Comparison of ENCODE assay signal across 1 cellular context in the genomic region with DNA sequence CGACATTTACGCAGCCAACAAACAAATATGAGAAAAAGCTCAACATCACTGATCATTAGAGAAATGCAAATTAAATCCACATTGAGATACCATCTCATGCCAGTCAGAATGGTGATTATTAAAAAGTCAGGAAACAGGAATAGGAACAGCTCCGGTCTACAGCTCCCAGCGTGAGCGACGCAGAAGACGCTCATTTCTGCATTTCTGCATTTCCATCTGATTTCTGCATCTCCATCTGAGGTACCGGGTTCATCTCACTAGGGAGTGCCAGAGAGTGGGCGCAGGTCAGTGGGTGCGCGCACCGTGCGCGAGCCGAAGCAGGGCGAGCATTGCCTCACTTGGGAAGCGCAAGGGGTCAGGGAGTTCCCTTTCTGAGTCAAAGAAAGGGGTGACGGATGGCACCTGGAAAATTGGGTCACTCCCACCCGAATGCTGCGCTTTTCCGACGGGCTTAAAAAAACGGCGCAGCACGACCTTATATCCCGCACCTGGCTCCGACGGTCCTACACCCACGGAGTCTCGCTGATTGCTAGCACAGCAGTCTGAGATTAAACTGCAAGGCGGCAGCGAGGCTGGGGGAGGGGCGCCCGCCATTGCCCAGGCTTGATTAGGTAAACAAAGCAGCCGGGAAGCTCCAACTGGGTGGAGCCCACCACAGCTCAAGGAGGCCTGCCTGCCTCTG.
TF ChIP-seq lines count a peak whose summit lies in the region.

No MANE protein-coding gene starts in this region.

TF ChIP-seq in H1, 55 proteins besides CTCF, POLR2A, EP300 and RAD21:
- 0 out of 2 replicates have a peak, but pooled peaks have one; percentile 40 for TF ChIP-seq TAF1 (IDR thresholded peaks at IDR 0.05; ENCODE audit: low read depth, low read length)
